In genomic region chr1:15214507-15214906, GRCh38 we compare ENCODE assay signal across 12 cellular contexts. TPM values are rescaled to one million over a fixed set of nuclear protein-coding genes. Genes with fewer than 3 reads are reported as not detected.
DNase-seq lines count a peak whose midpoint lies in the region; ATAC-seq, FAIRE-seq and TF ChIP-seq lines count a peak whose summit lies in the region.
"Had no signal": no experiment of that assay in that cellular context is flagged by ENCODE, and none has a peak within 500 bp of the region (broad histone marks: within the 10 kb centered on the region; RNA-seq: fewer than 3 reads in every experiment).

No MANE protein-coding gene starts in this region.

- ATAC-seq in thoracic aorta (ENCODE audit: insufficient number of reproducible peaks, low FRiP score, low read depth) (no peak), GM18867 (IDR thresholded peaks at IDR 0.05; ENCODE audit: unreplicated experiment) (no peak)
- ATAC-seq: PC-3 had no signal

- DNase-seq in HFF-Myc (ENCODE audit: extremely low read depth, low read depth) = peak; percentile 73
- DNase-seq in mesenteric fat pad (ENCODE audit: low spot score) = peak; percentile 77
- no peak for DNase-seq in thoracic aorta (ENCODE audit: low spot score)
- DNase-seq in NCI-H774 (lab: John Stamatoyannopoulos, UW) = no peak
- no peak for DNase-seq in activated CD4-positive, alpha-beta T cell treated with anti-CD3 and anti-CD28 coated beads for 48 hours
- DNase-seq in DMS79 treated with DMSO at 0.1 percent for 48 hours (lab: John Stamatoyannopoulos, UW) = no peak
- DNase-seq: activated T-cell treated with anti-CD3 and anti-CD28 coated beads, Interleukin-2, amount 50 U/mL, for 1 hour; cortex of kidney; NCI-H2081 treated with DMSO at 0.1 percent for 48 hours; PC-3 had no signal

- no peaks in the 10 kb centered on the region for H3K36me3 ChIP-seq in thoracic aorta

- H3K9me3 ChIP-seq in thoracic aorta = no peaks in the 10 kb centered on the region

- TF ChIP-seq CTCF in HFF-Myc (IDR thresholded peaks at IDR 0.05; ENCODE audit: low read depth, low read length, missing control alignments) (no peak), thoracic aorta (IDR thresholded peaks at IDR 0.05) (no peak)

- H3K27me3 ChIP-seq in thoracic aorta (replicated peaks; ENCODE audit: insufficient read depth) = no peaks in the 10 kb centered on the region

- H3K4me3 ChIP-seq in HFF-Myc (replicated peaks; ENCODE audit: low read depth, low read length) = no peak overlapping the region
- no peak overlapping the region for H3K4me3 ChIP-seq in thoracic aorta

- peak overlapping the region; percentile 59 to 60 for H3K27ac ChIP-seq in thoracic aorta

- H3K4me1 ChIP-seq in thoracic aorta (ENCODE audit: control insufficient read depth in 1 of 2, low read depth in 2 of 2) = peaks cover 42 to 61% of the 10 kb centered on the region in 2 donors

- FAIRE-seq in endometrium (lab: Jason Lieb, UNC) = peak; percentile 83

RNA-seq across cellular contexts. Expression of gene FHAD1, which starts 32.5 kb away (rescaled TPM):
- 0.55 TPM for total RNA-seq in mesenteric fat pad
- 1 to 10 TPM in 1 of 2 donors, not detected in 1; 4.4 TPM for total RNA-seq in thoracic aorta

Comparison
In these comparisons a context has a peak if more than half of its experiments do, and no peak if none do; other contexts are left out.
1. DNase-seq: peak in HFF-Myc (single experiment) and mesenteric fat pad (single experiment); none in thoracic aorta (single experiment), NCI-H774 (single experiment), activated CD4-positive, alpha-beta T cell treated with anti-CD3 and anti-CD28 coated beads for 48 hours (single experiment) and DMS79 treated with DMSO at 0.1 percent for 48 hours (single experiment).